9 cellular contexts compared by ENCODE assay signal in the genomic region with DNA sequence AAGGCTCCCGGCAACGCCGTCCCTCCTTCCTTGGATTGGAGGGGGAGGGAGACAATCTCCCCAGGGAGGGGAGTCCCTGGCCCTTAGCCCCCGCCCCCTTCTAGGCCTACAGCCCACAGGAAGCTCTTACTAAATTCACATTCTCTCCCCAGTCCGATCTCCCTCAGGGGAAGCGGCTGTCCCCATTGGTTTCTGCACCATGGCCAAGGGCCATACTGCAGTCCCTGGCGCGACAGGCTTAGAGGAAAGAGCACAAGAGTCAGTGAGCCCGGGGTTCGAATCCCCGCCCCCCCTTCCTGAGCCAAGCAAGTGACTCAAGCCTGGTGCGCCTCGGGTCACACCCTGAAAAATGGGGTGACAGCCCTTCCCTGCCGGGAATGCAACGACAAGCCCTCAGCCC. TPM values are rescaled to one million over a fixed set of nuclear protein-coding genes. Genes with fewer than 3 reads are reported as not detected.
A peak's percentile ranks its signal among the peaks of the same experiment; 100 is the strongest.
DNase-seq lines count a peak whose midpoint lies in the region; ATAC-seq, FAIRE-seq and TF ChIP-seq lines count a peak whose summit lies in the region.
"Had no signal": no experiment of that assay in that cellular context is flagged by ENCODE, and none has a peak within 500 bp of the region (broad histone marks: within the 10 kb centered on the region; RNA-seq: fewer than 3 reads in every experiment).

No MANE protein-coding gene starts in this region.

- POLR2A ChIA-PET in A549 (lab: Yijun Ruan, JAX) = no interaction called here

- TF ChIP-seq RAD21 in A549 (conservative IDR thresholded peaks at IDR 0.05 in 1 of 2, IDR thresholded peaks at IDR 0.05 in 1 of 2) = no peak

- intact Hi-C loops in activated T-helper 2 cell treated with anti-CD3 and anti-CD28 coated beads, Interferon-gamma antibody, Interleukin-2, Interleukin-4, amounts not matched to agents 10 μg/mL and 5 μg/mL and 100 μg/mL, durations not matched to agents 14 hours and 24 hours and 36 hours (cut with micrococcal nuclease) = no loop called here

- peak overlapping the region; percentile 97 for H3K4me3 Mint-ChIP-seq in central memory CD8-positive, alpha-beta T cell
- no peak overlapping the region for H3K4me3 Mint-ChIP-seq in activated T-helper 2 cell treated with anti-CD3 and anti-CD28 coated beads, Interferon-gamma antibody, Interleukin-2, Interleukin-4, amounts not matched to agents 10 μg/mL and 5 μg/mL and 100 μg/mL, durations not matched to agents 14 hours and 24 hours and 36 hours (ENCODE audit: low read depth)

- peaks cover 38% of the 10 kb centered on the region for H3K27me3 ChIP-seq in H7 (ENCODE audit: control insufficient read depth, insufficient read depth, low read length)

- TF ChIP-seq EP300 in A549 (IDR thresholded peaks at IDR 0.05) = no peak

- peaks cover 3% of the 10 kb centered on the region; the same call in 1 of the 3 replicates for H3K4me1 ChIP-seq in A549

- no peak overlapping the region for H3K27ac Mint-ChIP-seq in central memory CD8-positive, alpha-beta T cell (ENCODE audit: low read depth)
- H3K27ac Mint-ChIP-seq in activated T-helper 2 cell treated with anti-CD3 and anti-CD28 coated beads, Interferon-gamma antibody, Interleukin-2, Interleukin-4, amounts not matched to agents 10 μg/mL and 5 μg/mL and 100 μg/mL, durations not matched to agents 14 hours and 24 hours and 36 hours = no peak overlapping the region

- H3K36me3 ChIP-seq in H7 (replicated peaks; ENCODE audit: control insufficient read depth, insufficient read depth, low read length) = no peaks in the 10 kb centered on the region
- H3K36me3 ChIP-seq: SJCRH30 had no signal

- FAIRE-seq in A549 (lab: Jason Lieb, UNC) = no peak

- H3K4me2 ChIP-seq in A549 = peak overlapping the region; percentile 99

- TF ChIP-seq POLR2A in A549 (IDR thresholded peaks at IDR 0.05; ENCODE audit: low read length) = no peak

- CTCF ChIA-PET in A549 (lab: Yijun Ruan, JAX) = interaction anchor here (1.4 to 1.9 kb wide), 2 partner anchors 9 to 19 kb away, joined by 3 to 5 read pairs; no protein-coding TSS in a partner anchor

- no peaks in the 10 kb centered on the region for H3K27me3 Mint-ChIP-seq in central memory CD8-positive, alpha-beta T cell
- peaks cover 23% of the 10 kb centered on the region for H3K27me3 Mint-ChIP-seq in activated T-helper 2 cell treated with anti-CD3 and anti-CD28 coated beads, Interferon-gamma antibody, Interleukin-2, Interleukin-4, amounts not matched to agents 10 μg/mL and 5 μg/mL and 100 μg/mL, durations not matched to agents 14 hours and 24 hours and 36 hours (ENCODE audit: low read depth)

- H3K4me1 Mint-ChIP-seq in central memory CD8-positive, alpha-beta T cell = peaks cover 17% of the 10 kb centered on the region
- H3K4me1 Mint-ChIP-seq in activated T-helper 2 cell treated with anti-CD3 and anti-CD28 coated beads, Interferon-gamma antibody, Interleukin-2, Interleukin-4, amounts not matched to agents 10 μg/mL and 5 μg/mL and 100 μg/mL, durations not matched to agents 14 hours and 24 hours and 36 hours (ENCODE audit: low read depth) = peaks cover 5% of the 10 kb centered on the region

- H3K9me3 Mint-ChIP-seq in central memory CD8-positive, alpha-beta T cell = no peaks in the 10 kb centered on the region
- no peaks in the 10 kb centered on the region for H3K9me3 Mint-ChIP-seq in activated T-helper 2 cell treated with anti-CD3 and anti-CD28 coated beads, Interferon-gamma antibody, Interleukin-2, Interleukin-4, amounts not matched to agents 10 μg/mL and 5 μg/mL and 100 μg/mL, durations not matched to agents 14 hours and 24 hours and 36 hours

- 42% methylated on average over 10 of the region's 15 CpGs for WGBS in A549 (ENCODE audit: missing lambda C conversion rate)

- DNase-seq in A549 (ENCODE audit: low read depth in 1 of 2, low spot score in 1 of 2) = no peak
- DNase-seq in H7 = peak; percentile 69
- DNase-seq in central memory CD8-positive, alpha-beta T cell (ENCODE audit: low spot score in 2 of 2) = no peak
- DNase-seq in myocyte (ENCODE audit: low read depth) = peak; percentile 35
- no peak for DNase-seq in activated T-helper 2 cell treated with anti-CD3 and anti-CD28 coated beads, Interferon-gamma antibody, Interleukin-2, Interleukin-4, amounts not matched to agents 10 μg/mL and 5 μg/mL and 100 μg/mL, durations not matched to agents 14 hours and 24 hours and 36 hours (ENCODE audit: low spot score)
- no peak for DNase-seq in activated CD8-positive, alpha-beta memory T cell treated with anti-CD3 and anti-CD28 coated beads for 24 hours
- DNase-seq: SJCRH30 had no signal

- no peak for ATAC-seq in A549
- no peak for ATAC-seq in central memory CD8-positive, alpha-beta T cell (replicated peaks; ENCODE audit: extremely low read depth, poor library complexity, severe bottlenecking)
- ATAC-seq in activated CD4-positive, CD25-positive, alpha-beta regulatory T cell treated with anti-CD3 and anti-CD28 coated beads, Interleukin-2, amount 50 U/mL, for 24 hours = no peak
- no peak for ATAC-seq in HG03521 (IDR thresholded peaks at IDR 0.05; ENCODE audit: unreplicated experiment)

- H3K4me3 ChIP-seq in A549 (no peak overlapping the region; the same call in 2 of the 3 replicates), H7 (ENCODE audit: insufficient read depth, low read depth, low read length) (no peak overlapping the region)
- H3K4me3 ChIP-seq: SJCRH30 had no signal

- H3K36me3 Mint-ChIP-seq in central memory CD8-positive, alpha-beta T cell (ENCODE audit: insufficient read depth) = peaks cover 6% of the 10 kb centered on the region
- no peaks in the 10 kb centered on the region for H3K36me3 Mint-ChIP-seq in activated T-helper 2 cell treated with anti-CD3 and anti-CD28 coated beads, Interferon-gamma antibody, Interleukin-2, Interleukin-4, amounts not matched to agents 10 μg/mL and 5 μg/mL and 100 μg/mL, durations not matched to agents 14 hours and 24 hours and 36 hours (ENCODE audit: low read depth)

- H3K9me3 ChIP-seq in A549 = no peaks in the 10 kb centered on the region
- H3K9me3 ChIP-seq: SJCRH30 had no signal

- no peak for TF ChIP-seq CTCF in A549 (IDR thresholded peaks at IDR 0.05)

- H3K27ac ChIP-seq in A549 = no peak overlapping the region; a peak in 1 of 6 replicates
- H3K27ac ChIP-seq: SJCRH30 had no signal

TF ChIP-seq in A549, 52 proteins besides CTCF, POLR2A, EP300 and RAD21 (continues in another document):
- no peak for TF ChIP-seq ZNF302 (CRISPR knock-in tag; IDR thresholded peaks at IDR 0.05)
- TF ChIP-seq SREBF2 (IDR thresholded peaks at IDR 0.05) = no peak
- TF ChIP-seq, protein P1, sequence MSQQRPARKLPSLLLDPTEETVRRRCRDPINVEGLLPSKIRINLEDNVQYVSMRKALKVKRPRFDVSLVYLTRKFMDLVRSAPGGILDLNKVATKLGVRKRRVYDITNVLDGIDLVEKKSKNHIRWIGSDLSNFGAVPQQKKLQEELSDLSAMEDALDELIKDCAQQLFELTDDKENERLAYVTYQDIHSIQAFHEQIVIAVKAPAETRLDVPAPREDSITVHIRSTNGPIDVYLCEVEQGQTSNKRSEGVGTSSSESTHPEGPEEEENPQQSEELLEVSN (IDR thresholded peaks at IDR 0.05; ENCODE audit: borderline replicate concordance, low read depth) = no peak
- no peak for TF ChIP-seq ZFP36 (IDR thresholded peaks at IDR 0.05; ENCODE audit: borderline replicate concordance, partially characterized antibody)
- no peak for TF ChIP-seq PHF8 (IDR thresholded peaks at IDR 0.05; ENCODE audit: borderline replicate concordance, low read depth)
- no peak for TF ChIP-seq RNF2 (IDR thresholded peaks at IDR 0.05; ENCODE audit: borderline replicate concordance, low read depth)
- TF ChIP-seq EHMT2 (IDR thresholded peaks at IDR 0.05; ENCODE audit: low read depth) = no peak
- TF ChIP-seq RCOR1 (IDR thresholded peaks at IDR 0.05; ENCODE audit: low read depth, low read length) = no peak
- TF ChIP-seq RFX5 (IDR thresholded peaks at IDR 0.05) = no peak
- no peak for TF ChIP-seq HMGXB4 (CRISPR knock-in tag; IDR thresholded peaks at IDR 0.05; ENCODE audit: borderline replicate concordance)
- TF ChIP-seq TFCP2L1 (CRISPR knock-in tag; IDR thresholded peaks at IDR 0.05) = no peak
- TF ChIP-seq MAFK (IDR thresholded peaks at IDR 0.05; ENCODE audit: partially characterized antibody) = no peak

RNA-seq across cellular contexts. Expression of gene ABLIM2, which starts 1.1 kb away (rescaled TPM):
- polyA plus RNA-seq in A549 (2011; rRNA removed) = 0.21 and 0.37 TPM in 2 replicates
- polyA plus RNA-seq in A549 (2012; cell fraction: cytosol; rRNA removed) = 0.19 and 0.46 TPM in 2 replicates
- polyA plus RNA-seq in A549 (2012; cell fraction: nucleus; rRNA removed) = 0.34 TPM in 2 replicates
- 0.31 to 0.40 TPM (median 0.32 TPM) in 3 replicates for polyA plus RNA-seq in A549 (2017; fragmentation: RNase III; extraction: RNeasy Plus Mini Kit Qiagen cat#74134 plus additional on column Dnase treatment)
- 0.12 and 0.68 TPM in 2 replicates for polyA minus RNA-seq in A549 (2011; rRNA and poly(A)+ RNA removed)
- total RNA-seq in H7 (2014; rRNA removed; shearing (Covaris generic)) = 1.6 and 1.9 TPM in 2 replicates
- 4.0 and 5.6 TPM in 2 replicates for total RNA-seq in myocyte
- 7.4 TPM for polyA plus RNA-seq in myocyte (2012)
- 0.32 and 0.60 TPM in 2 replicates for total RNA-seq in activated T-helper 2 cell treated with anti-CD3 and anti-CD28 coated beads, Interferon-gamma antibody, Interleukin-2, Interleukin-4, amounts not matched to agents 10 μg/mL and 5 μg/mL and 100 μg/mL, durations not matched to agents 14 hours and 24 hours and 36 hours

RNA-seq across cellular contexts. Expression of gene SH3TC1, which starts 41.6 kb away (rescaled TPM):
- polyA plus RNA-seq in A549 (2011; rRNA removed) (2.8 and 3.3 TPM in 2 replicates), A549 (2017; fragmentation: RNase III; extraction: RNeasy Plus Mini Kit Qiagen cat#74134 plus additional on column Dnase treatment) (5.4 to 8.1 TPM (median 7.4 TPM) in 3 replicates)
- 5.0 and 6.4 TPM in 2 replicates for polyA plus RNA-seq in A549 (2012; cell fraction: cytosol; rRNA removed)
- polyA plus RNA-seq in A549 (2012; cell fraction: nucleus; rRNA removed) = 22.6 and 31.5 TPM in 2 replicates
- polyA minus RNA-seq in A549 (2011; rRNA and poly(A)+ RNA removed) = 6.0 and 8.6 TPM in 2 replicates
- 0.59 and 2.2 TPM in 2 replicates for total RNA-seq in H7 (2014; rRNA removed; shearing (Covaris generic))
- total RNA-seq in myocyte = 0.68 and 0.94 TPM in 2 replicates
- 0.29 TPM for polyA plus RNA-seq in myocyte (2012)
- 14.2 and 14.8 TPM in 2 replicates for total RNA-seq in activated T-helper 2 cell treated with anti-CD3 and anti-CD28 coated beads, Interferon-gamma antibody, Interleukin-2, Interleukin-4, amounts not matched to agents 10 μg/mL and 5 μg/mL and 100 μg/mL, durations not matched to agents 14 hours and 24 hours and 36 hours

Comparison
In these comparisons a context has a peak if more than half of its experiments do, and no peak if none do; other contexts are left out.
1. DNase-seq: peak in H7 (single experiment) and myocyte (single experiment); none in A549 (0 of 2), central memory CD8-positive, alpha-beta T cell (0 of 2), activated T-helper 2 cell treated with anti-CD3 and anti-CD28 coated beads, Interferon-gamma antibody, Interleukin-2, Interleukin-4, amounts not matched to agents 10 μg/mL and 5 μg/mL and 100 μg/mL, durations not matched to agents 14 hours and 24 hours and 36 hours (single experiment) and activated CD8-positive, alpha-beta memory T cell treated with anti-CD3 and anti-CD28 coated beads for 24 hours (single experiment).